Comparison of ENCODE assay signal across 12 cellular contexts in genomic region chr12:65313704-65314317, GRCh38. TPM values are rescaled to one million over a fixed set of nuclear protein-coding genes. Genes with fewer than 3 reads are reported as not detected.
DNase-seq lines count a peak whose midpoint lies in the region; ATAC-seq and TF ChIP-seq lines count a peak whose summit lies in the region.
"Had no signal": no experiment of that assay in that cellular context is flagged by ENCODE, and none has a peak within 500 bp of the region (broad histone marks: within the 10 kb centered on the region; RNA-seq: fewer than 3 reads in every experiment).

No MANE protein-coding gene starts in this region.

- no peaks in the 10 kb centered on the region for H3K4me1 ChIP-seq in naive thymus-derived CD4-positive, alpha-beta T cell (ENCODE audit: control insufficient read depth in 2 of 2, insufficient read depth in 2 of 2, low read length in 2 of 2)
- no peaks in the 10 kb centered on the region for H3K4me1 ChIP-seq in mucosa of descending colon (ENCODE audit: low read depth)

- CTCF ChIA-PET in MCF 10A (lab: Yijun Ruan, JAX), result interaction anchor here (0.5 to 3.3 kb wide), 21 partner anchors 8 to 963 kb away, joined by 3 to 23 read pairs (median 3); no protein-coding TSS in a partner anchor
- CTCF ChIA-PET in naive thymus-derived CD4-positive, alpha-beta T cell (lab: Charles Lee), result interaction anchor here (0.6 kb wide), 1 partner anchor 768 kb away, joined by 4 read pairs; no protein-coding TSS in a partner anchor

- H3K9me3 ChIP-seq in naive thymus-derived CD4-positive, alpha-beta T cell (ENCODE audit: control insufficient read depth in 2 of 3, low read length in 3 of 3), result no peaks in the 10 kb centered on the region
- H3K9me3 ChIP-seq in mucosa of descending colon, result no peaks in the 10 kb centered on the region

- H3K4me3 Mint-ChIP-seq in MCF 10A (ENCODE audit: unreplicated experiment), result no peak overlapping the region
- no peak overlapping the region for H3K4me3 Mint-ChIP-seq in neural crest cell
- no peak overlapping the region for H3K4me3 Mint-ChIP-seq in naive thymus-derived CD4-positive, alpha-beta T cell
- H3K4me3 Mint-ChIP-seq: activated naive CD4-positive, alpha-beta T cell treated with anti-CD3 and anti-CD28 coated beads, Interleukin-2, amount 10 ng/mL, durations not matched to agents 7 days and 5 days had no signal

- H3K36me3 ChIP-seq in naive thymus-derived CD4-positive, alpha-beta T cell (ENCODE audit: control insufficient read depth in 2 of 3, insufficient read depth in 3 of 3, low read length in 3 of 3), result no peaks in the 10 kb centered on the region
- H3K36me3 ChIP-seq in mucosa of descending colon (ENCODE audit: low read depth), result no peaks in the 10 kb centered on the region

- POLR2A ChIA-PET in MCF 10A (lab: Yijun Ruan, JAX), result no interaction called here
- POLR2A ChIA-PET in naive thymus-derived CD4-positive, alpha-beta T cell (lab: Charles Lee), result no interaction called here

- DNase-seq in EL, result peak; percentile 47
- DNase-seq in NAMALWA (ENCODE audit: low spot score), result peak; percentile 49
- DNase-seq in MCF 10A (ENCODE audit: unreplicated experiment), result peak; percentile 52
- no peak for DNase-seq in neural crest cell (ENCODE audit: low read depth, low spot score)
- no peak for DNase-seq in SKM-1 treated with dmso at 0.1 percent for 144 hours (lab: John Stamatoyannopoulos, UW; ENCODE audit: unreplicated experiment)
- DNase-seq in naive thymus-derived CD4-positive, alpha-beta T cell, result no peak
- DNase-seq in mucosa of descending colon, result no peak
- DNase-seq in sciatic nerve (ENCODE audit: low spot score), result no peak
- DNase-seq: activated naive CD4-positive, alpha-beta T cell treated with anti-CD3 and anti-CD28 coated beads, Interleukin-2, amount 10 ng/mL, durations not matched to agents 7 days and 5 days; NCI-H146; stimulated activated CD8-positive, alpha-beta memory T cell treated with anti-CD3 and anti-CD28 coated beads, Interleukin-4, amount 100 ng/mL, for 48 hours had no signal

- H3K36me3 Mint-ChIP-seq in MCF 10A (ENCODE audit: insufficient read depth, unreplicated experiment), result peaks cover 4% of the 10 kb centered on the region
- H3K36me3 Mint-ChIP-seq in neural crest cell (ENCODE audit: low read depth), result no peaks in the 10 kb centered on the region
- H3K36me3 Mint-ChIP-seq in naive thymus-derived CD4-positive, alpha-beta T cell, result no peaks in the 10 kb centered on the region
- H3K36me3 Mint-ChIP-seq: activated naive CD4-positive, alpha-beta T cell treated with anti-CD3 and anti-CD28 coated beads, Interleukin-2, amount 10 ng/mL, durations not matched to agents 7 days and 5 days had no signal

- no peak for ATAC-seq in naive thymus-derived CD4-positive, alpha-beta T cell
- ATAC-seq in mucosa of descending colon (no peak), sciatic nerve (no peak)

- H3K4me3 ChIP-seq in naive thymus-derived CD4-positive, alpha-beta T cell (ENCODE audit: low read length), result no peak overlapping the region
- H3K4me3 ChIP-seq in mucosa of descending colon, result no peak overlapping the region
- H3K4me3 ChIP-seq: lung had no signal

- H3K27ac ChIP-seq in naive thymus-derived CD4-positive, alpha-beta T cell (ENCODE audit: low read depth, low read length), result no peak overlapping the region

- peaks cover 12% of the 10 kb centered on the region for H3K4me1 Mint-ChIP-seq in MCF 10A (ENCODE audit: insufficient read depth, unreplicated experiment)
- H3K4me1 Mint-ChIP-seq in neural crest cell, result no peaks in the 10 kb centered on the region
- peaks cover 0 to under 1% (median 0%) of the 10 kb centered on the region in 7 donors for H3K4me1 Mint-ChIP-seq in naive thymus-derived CD4-positive, alpha-beta T cell
- H3K4me1 Mint-ChIP-seq: activated naive CD4-positive, alpha-beta T cell treated with anti-CD3 and anti-CD28 coated beads, Interleukin-2, amount 10 ng/mL, durations not matched to agents 7 days and 5 days had no signal

- TF ChIP-seq CTCF in MCF 10A (IDR thresholded peaks at IDR 0.05; ENCODE audit: unreplicated experiment), result peak; percentile 66
- TF ChIP-seq CTCF in neural crest cell (conservative IDR thresholded peaks at IDR 0.05), result peak; percentile 75
- no peak for TF ChIP-seq CTCF in mucosa of descending colon (IDR thresholded peaks at IDR 0.05)

- H3K27me3 Mint-ChIP-seq in MCF 10A (ENCODE audit: insufficient read depth, unreplicated experiment) (no peaks in the 10 kb centered on the region), neural crest cell (ENCODE audit: low read depth) (no peaks in the 10 kb centered on the region)
- peaks cover 0 to 16% (median 8%) of the 10 kb centered on the region in 5 donors for H3K27me3 Mint-ChIP-seq in naive thymus-derived CD4-positive, alpha-beta T cell

- no peaks in the 10 kb centered on the region for H3K27me3 ChIP-seq in naive thymus-derived CD4-positive, alpha-beta T cell (ENCODE audit: control insufficient read depth in 2 of 2, insufficient read depth in 2 of 2, low read length in 2 of 2)

- BruUV-seq in MCF 10A (replicated peaks; lab: Mats Ljungman, UMichigan), result no TSS peak

- no peaks in the 10 kb centered on the region for H3K9me3 Mint-ChIP-seq in MCF 10A (ENCODE audit: unreplicated experiment)
- H3K9me3 Mint-ChIP-seq in neural crest cell, result no peaks in the 10 kb centered on the region
- H3K9me3 Mint-ChIP-seq in naive thymus-derived CD4-positive, alpha-beta T cell, result peaks cover 0 to 2% (median 0%) of the 10 kb centered on the region in 11 donors
- H3K9me3 Mint-ChIP-seq: activated naive CD4-positive, alpha-beta T cell treated with anti-CD3 and anti-CD28 coated beads, Interleukin-2, amount 10 ng/mL, durations not matched to agents 7 days and 5 days had no signal

- intact Hi-C loops in MCF 10A (cut with micrococcal nuclease) (loop anchor here (1.0 to 5.0 kb wide), 7 partner anchors 243 to 793 kb away; no protein-coding TSS in a partner anchor), mucosa of descending colon (cut with DNase I, micrococcal nuclease) (no loop called here), sciatic nerve (cut with DNase I) (no loop called here)
- intact Hi-C loops in naive thymus-derived CD4-positive, alpha-beta T cell (cut with micrococcal nuclease), result loop anchor here in 1 of 2 donors (5.0 kb wide), 1 partner anchor 668 kb away; no protein-coding TSS in a partner anchor

- H3K27ac Mint-ChIP-seq in MCF 10A (ENCODE audit: low read depth, unreplicated experiment) (no peak overlapping the region), neural crest cell (ENCODE audit: unreplicated experiment) (no peak overlapping the region)
- no peak overlapping the region for H3K27ac Mint-ChIP-seq in naive thymus-derived CD4-positive, alpha-beta T cell
- H3K27ac Mint-ChIP-seq: activated naive CD4-positive, alpha-beta T cell treated with anti-CD3 and anti-CD28 coated beads, Interleukin-2, amount 10 ng/mL, durations not matched to agents 7 days and 5 days had no signal

RNA-seq across cellular contexts. Expression of gene MSRB3, which starts 35.3 kb away (rescaled TPM):
- total RNA-seq in MCF 10A (2022) (31.1 and 35.1 TPM in 2 replicates), neural crest cell (7.8 and 8.3 TPM in 2 replicates), mucosa of descending colon (100 to 1,000 TPM in 1 of 3 donors, 10 to 100 TPM in 1, 1 to 10 TPM in 1; 8.1 to 154 (median 18.3) TPM), sciatic nerve (64.2 TPM)
- total RNA-seq in naive thymus-derived CD4-positive, alpha-beta T cell, result 1 to 10 TPM in 1 of 5 experiments, under 1 TPM in 1, not detected in 3; 0.37 to 1.8 TPM
- polyA plus RNA-seq in naive thymus-derived CD4-positive, alpha-beta T cell, result not detected

Comparison
In these comparisons a context has a peak if more than half of its experiments do, and no peak if none do; other contexts are left out.
1. DNase-seq: peak in EL (single experiment), NAMALWA (single experiment) and MCF 10A (single experiment); none in neural crest cell (single experiment), SKM-1 treated with dmso at 0.1 percent for 144 hours (single experiment), naive thymus-derived CD4-positive, alpha-beta T cell (0 of 9), mucosa of descending colon (0 of 3) and sciatic nerve (single experiment).